In genomic region chr3:52178537-52178936, GRCh38 we compare ENCODE assay signal across 2 cellular contexts.
TF ChIP-seq lines count a peak whose summit lies in the region.

No MANE protein-coding gene starts in this region.

TF ChIP-seq in liver, 16 proteins besides CTCF, POLR2A, EP300 and RAD21:
- TF ChIP-seq REST (IDR thresholded peaks at IDR 0.05) (no peak), FOXA1 (IDR thresholded peaks at IDR 0.05) (no peak), ATF3 (IDR thresholded peaks at IDR 0.05) (no peak), HNF4G (IDR thresholded peaks at IDR 0.05) (no peak), ZBTB33 (IDR thresholded peaks at IDR 0.05) (no peak), NR2F2 (IDR thresholded peaks at IDR 0.05) (no peak), EGR1 (IDR thresholded peaks at IDR 0.05; ENCODE audit: low read depth in 2 of 2) (no peak), HNF4A (conservative IDR thresholded peaks at IDR 0.05) (no peak), YY1 (IDR thresholded peaks at IDR 0.05) (no peak)

TF ChIP-seq in HepG2, 621 proteins besides CTCF, POLR2A, EP300 and RAD21:
- TF ChIP-seq, protein P1, sequence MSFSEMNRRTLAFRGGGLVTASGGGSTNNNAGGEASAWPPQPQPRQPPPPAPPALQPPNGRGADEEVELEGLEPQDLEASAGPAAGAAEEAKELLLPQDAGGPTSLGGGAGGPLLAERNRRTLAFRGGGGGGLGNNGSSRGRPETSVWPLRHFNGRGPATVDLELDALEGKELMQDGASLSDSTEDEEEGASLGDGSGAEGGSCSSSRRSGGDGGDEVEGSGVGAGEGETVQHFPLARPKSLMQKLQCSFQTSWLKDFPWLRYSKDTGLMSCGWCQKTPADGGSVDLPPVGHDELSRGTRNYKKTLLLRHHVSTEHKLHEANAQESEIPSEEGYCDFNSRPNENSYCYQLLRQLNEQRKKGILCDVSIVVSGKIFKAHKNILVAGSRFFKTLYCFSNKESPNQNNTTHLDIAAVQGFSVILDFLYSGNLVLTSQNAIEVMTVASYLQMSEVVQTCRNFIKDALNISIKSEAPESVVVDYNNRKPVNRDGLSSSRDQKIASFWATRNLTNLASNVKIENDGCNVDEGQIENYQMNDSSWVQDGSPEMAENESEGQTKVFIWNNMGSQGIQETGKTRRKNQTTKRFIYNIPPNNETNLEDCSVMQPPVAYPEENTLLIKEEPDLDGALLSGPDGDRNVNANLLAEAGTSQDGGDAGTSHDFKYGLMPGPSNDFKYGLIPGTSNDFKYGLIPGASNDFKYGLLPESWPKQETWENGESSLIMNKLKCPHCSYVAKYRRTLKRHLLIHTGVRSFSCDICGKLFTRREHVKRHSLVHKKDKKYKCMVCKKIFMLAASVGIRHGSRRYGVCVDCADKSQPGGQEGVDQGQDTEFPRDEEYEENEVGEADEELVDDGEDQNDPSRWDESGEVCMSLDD (CRISPR knock-in tag; IDR thresholded peaks at IDR 0.05; ENCODE audit: borderline replicate concordance) = no peak
- no peak for TF ChIP-seq ZMAT3 (CRISPR knock-in tag; conservative IDR thresholded peaks at IDR 0.05)
- TF ChIP-seq, protein P2, sequence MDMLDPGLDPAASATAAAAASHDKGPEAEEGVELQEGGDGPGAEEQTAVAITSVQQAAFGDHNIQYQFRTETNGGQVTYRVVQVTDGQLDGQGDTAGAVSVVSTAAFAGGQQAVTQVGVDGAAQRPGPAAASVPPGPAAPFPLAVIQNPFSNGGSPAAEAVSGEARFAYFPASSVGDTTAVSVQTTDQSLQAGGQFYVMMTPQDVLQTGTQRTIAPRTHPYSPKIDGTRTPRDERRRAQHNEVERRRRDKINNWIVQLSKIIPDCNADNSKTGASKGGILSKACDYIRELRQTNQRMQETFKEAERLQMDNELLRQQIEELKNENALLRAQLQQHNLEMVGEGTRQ (IDR thresholded peaks at IDR 0.05; ENCODE audit: low read depth, low read length) = no peak
- TF ChIP-seq, protein P2 (CRISPR knock-in tag; IDR thresholded peaks at IDR 0.05; ENCODE audit: borderline replicate concordance) = no peak
- TF ChIP-seq, protein P3, sequence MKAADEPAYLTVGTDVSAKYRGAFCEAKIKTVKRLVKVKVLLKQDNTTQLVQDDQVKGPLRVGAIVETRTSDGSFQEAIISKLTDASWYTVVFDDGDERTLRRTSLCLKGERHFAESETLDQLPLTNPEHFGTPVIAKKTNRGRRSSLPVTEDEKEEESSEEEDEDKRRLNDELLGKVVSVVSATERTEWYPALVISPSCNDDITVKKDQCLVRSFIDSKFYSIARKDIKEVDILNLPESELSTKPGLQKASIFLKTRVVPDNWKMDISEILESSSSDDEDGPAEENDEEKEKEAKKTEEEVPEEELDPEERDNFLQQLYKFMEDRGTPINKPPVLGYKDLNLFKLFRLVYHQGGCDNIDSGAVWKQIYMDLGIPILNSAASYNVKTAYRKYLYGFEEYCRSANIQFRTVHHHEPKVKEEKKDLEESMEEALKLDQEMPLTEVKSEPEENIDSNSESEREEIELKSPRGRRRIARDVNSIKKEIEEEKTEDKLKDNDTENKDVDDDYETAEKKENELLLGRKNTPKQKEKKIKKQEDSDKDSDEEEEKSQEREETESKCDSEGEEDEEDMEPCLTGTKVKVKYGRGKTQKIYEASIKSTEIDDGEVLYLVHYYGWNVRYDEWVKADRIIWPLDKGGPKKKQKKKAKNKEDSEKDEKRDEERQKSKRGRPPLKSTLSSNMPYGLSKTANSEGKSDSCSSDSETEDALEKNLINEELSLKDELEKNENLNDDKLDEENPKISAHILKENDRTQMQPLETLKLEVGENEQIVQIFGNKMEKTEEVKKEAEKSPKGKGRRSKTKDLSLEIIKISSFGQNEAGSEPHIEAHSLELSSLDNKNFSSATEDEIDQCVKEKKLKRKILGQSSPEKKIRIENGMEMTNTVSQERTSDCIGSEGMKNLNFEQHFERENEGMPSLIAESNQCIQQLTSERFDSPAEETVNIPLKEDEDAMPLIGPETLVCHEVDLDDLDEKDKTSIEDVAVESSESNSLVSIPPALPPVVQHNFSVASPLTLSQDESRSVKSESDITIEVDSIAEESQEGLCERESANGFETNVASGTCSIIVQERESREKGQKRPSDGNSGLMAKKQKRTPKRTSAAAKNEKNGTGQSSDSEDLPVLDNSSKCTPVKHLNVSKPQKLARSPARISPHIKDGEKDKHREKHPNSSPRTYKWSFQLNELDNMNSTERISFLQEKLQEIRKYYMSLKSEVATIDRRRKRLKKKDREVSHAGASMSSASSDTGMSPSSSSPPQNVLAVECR (CRISPR knock-in tag; IDR thresholded peaks at IDR 0.05; ENCODE audit: borderline replicate concordance) = no peak
- no peak for TF ChIP-seq ZHX1 (CRISPR knock-in tag; IDR thresholded peaks at IDR 0.05; ENCODE audit: low read depth)
